Comparison of ENCODE assay signal across 3 cellular contexts in genomic region chr7:14374336-14374735, GRCh38.
"Had no signal": no experiment of that assay in that cellular context is flagged by ENCODE, and none has a peak within 500 bp of the region (broad histone marks: within the 10 kb centered on the region; RNA-seq: fewer than 3 reads in every experiment).

No MANE protein-coding gene starts in this region.

- DNase-seq: GDM1, GF-D8 had no signal

- H3K4me3 ChIP-seq: GM12878 had no signal

- ATAC-seq: GM12878 had no signal
